Comparison of ENCODE assay signal across 14 cellular contexts in the genomic region with DNA sequence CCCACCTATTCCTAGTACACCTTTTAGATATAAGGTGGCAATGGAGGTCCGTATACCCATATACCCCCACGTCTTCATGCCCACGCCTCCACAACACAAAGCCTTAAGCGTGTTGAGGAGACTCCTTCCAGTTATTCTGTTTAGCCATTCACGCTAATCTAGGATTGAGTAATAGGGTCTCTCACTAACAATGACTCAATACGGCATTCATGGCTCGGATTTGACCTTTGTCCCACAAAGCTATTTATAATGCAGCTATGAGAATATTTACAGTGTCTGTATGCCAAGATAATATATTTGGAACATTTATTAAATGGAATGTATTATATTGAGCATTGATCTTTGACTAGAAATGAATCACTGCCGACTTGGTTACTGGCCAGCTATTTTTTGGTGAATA.
DNase-seq lines count a peak whose midpoint lies in the region; ATAC-seq, FAIRE-seq and TF ChIP-seq lines count a peak whose summit lies in the region.
"Had no signal": no experiment of that assay in that cellular context is flagged by ENCODE, and none has a peak within 500 bp of the region (broad histone marks: within the 10 kb centered on the region; RNA-seq: fewer than 3 reads in every experiment).

No MANE protein-coding gene starts in this region.

- H2BK15ac ChIP-seq in H9 (ENCODE audit: low read depth, low read length): no peak overlapping the region

- no peak overlapping the region for H3K4ac ChIP-seq in H9 (ENCODE audit: low read depth, low read length)

- no peak overlapping the region for H2BK20ac ChIP-seq in H9 (ENCODE audit: low read depth, low read length, poor library complexity, severe bottlenecking)

- no peak overlapping the region for H2AK5ac ChIP-seq in H9 (ENCODE audit: insufficient read length, low read length)

- H3K56ac ChIP-seq in H9 (ENCODE audit: insufficient read length, low read depth, low read length): no peak overlapping the region

- H2BK5ac ChIP-seq in H9 (ENCODE audit: insufficient read length, low read length): no peak overlapping the region

- TF ChIP-seq POLR2A in NB4 (IDR thresholded peaks at IDR 0.05; ENCODE audit: extremely low read depth, insufficient read length): no peak

- no peak overlapping the region for H2BK120ac ChIP-seq in H9 (ENCODE audit: low read depth, low read length, poor library complexity, severe bottlenecking)

- no peak for DNase-seq in H9
- peak; percentile 1 for DNase-seq in NB4 (ENCODE audit: low read depth)
- peak; percentile 6 for DNase-seq in foreskin melanocyte
- peak; percentile 81 for DNase-seq in small intestine
- DNase-seq in GM20000 (ENCODE audit: low spot score): no peak
- DNase-seq: CD8-positive, alpha-beta T cell; GF-D8; NCI-H1092 treated with DMSO at 0.1 percent for 48 hours; NCI-H1694; PC-9; Right ventricle myocardium superior had no signal

- H3K4me3 ChIP-seq in NB4 (ENCODE audit: low read depth, low read length) (no peak overlapping the region), small intestine (ENCODE audit: low read depth in 1 of 2, low read length in 2 of 2) (no peak overlapping the region)
- H3K4me3 ChIP-seq: HAP-1, PC-9 had no signal

- no peak overlapping the region for H3K18ac ChIP-seq in H9 (ENCODE audit: insufficient read length, low read depth, low read length)

- no peaks in the 10 kb centered on the region for H3K27me3 ChIP-seq in H9 (ENCODE audit: insufficient read depth, low read length)
- H3K27me3 ChIP-seq in small intestine (ENCODE audit: control insufficient read depth in 2 of 2, insufficient read depth in 2 of 2, low read length in 2 of 2): no peaks in the 10 kb centered on the region

- H3K79me2 ChIP-seq in H9 (ENCODE audit: insufficient read depth, low read length): no peaks in the 10 kb centered on the region

- H3K4me3 Mint-ChIP-seq in H9: no peak overlapping the region
- H3K4me3 Mint-ChIP-seq: CD8-positive, alpha-beta T cell had no signal

- TF ChIP-seq CTCF in H9 (conservative IDR thresholded peaks at IDR 0.05): no peak
- TF ChIP-seq CTCF in NB4 (IDR thresholded peaks at IDR 0.05; ENCODE audit: low read depth, low read length): no peak
- TF ChIP-seq CTCF in GM20000 (IDR thresholded peaks at IDR 0.05; ENCODE audit: extremely low read depth, missing control alignments): no peak

- H2AFZ ChIP-seq in H9 (ENCODE audit: low read length): no peak overlapping the region
- H2AFZ ChIP-seq: PC-9 had no signal

- no peak overlapping the region for H3K23ac ChIP-seq in H9 (ENCODE audit: insufficient read length, low read depth, low read length)

- no peaks in the 10 kb centered on the region for H3K27me3 Mint-ChIP-seq in H9 (ENCODE audit: low read depth)

- H2BK12ac ChIP-seq in H9 (ENCODE audit: insufficient read length, low read depth, low read length): no peak overlapping the region

- no peak overlapping the region for H3K14ac ChIP-seq in H9 (ENCODE audit: insufficient read depth, low read length)

- H3K36me3 ChIP-seq in small intestine (ENCODE audit: control insufficient read depth in 2 of 2, insufficient read depth in 2 of 2, low read length in 2 of 2): no peaks in the 10 kb centered on the region
- H3K36me3 ChIP-seq: HAP-1 had no signal

- H3T11ph ChIP-seq in H9 (ENCODE audit: low read length): no peak overlapping the region

- no peaks in the 10 kb centered on the region for H3K9me3 ChIP-seq in H9 (ENCODE audit: control insufficient read depth, low read depth, low read length)
- H3K9me3 ChIP-seq in small intestine (ENCODE audit: control insufficient read depth, low read depth): no peaks in the 10 kb centered on the region
- H3K9me3 ChIP-seq: HAP-1 had no signal

- H3K79me1 ChIP-seq in H9 (ENCODE audit: insufficient read depth, low read depth, low read length, poor library complexity, severe bottlenecking): no peaks in the 10 kb centered on the region

- H4K5ac ChIP-seq in H9 (ENCODE audit: insufficient read length, low read depth, low read length): no peak overlapping the region

- no peak overlapping the region for H3K9ac ChIP-seq in H9 (ENCODE audit: extremely low read depth, insufficient read length, low read length)

- H3K27ac Mint-ChIP-seq in H9: peak overlapping the region; percentile 8 to 90 (median 61); a peak in 4 of 7 replicates
- H3K27ac Mint-ChIP-seq: CD8-positive, alpha-beta T cell had no signal

- no peaks in the 10 kb centered on the region for H4K20me1 ChIP-seq in H9 (ENCODE audit: control insufficient read depth, insufficient read depth, insufficient read length)

- no peak overlapping the region for H3K4me2 ChIP-seq in H9 (ENCODE audit: insufficient read depth, insufficient read length, low read length)
- H3K4me2 ChIP-seq: PC-9 had no signal

- H3K27ac ChIP-seq in H9 (ENCODE audit: insufficient read length, low read depth, low read length): no peak overlapping the region
- H3K27ac ChIP-seq in small intestine (ENCODE audit: low read depth in 1 of 2, low read length in 1 of 2): no peak overlapping the region
- H3K27ac ChIP-seq: PC-9 had no signal

- no peak for FAIRE-seq in small intestine (lab: Jason Lieb, UNC)

- ATAC-seq in GM18498 (IDR thresholded peaks at IDR 0.05; ENCODE audit: unreplicated experiment): no peak
- no peak for ATAC-seq in HG02981 (IDR thresholded peaks at IDR 0.05; ENCODE audit: unreplicated experiment)
- ATAC-seq: CD8-positive, alpha-beta T cell had no signal

- H3K4me1 Mint-ChIP-seq in H9: peaks cover 0 to 4% of the 10 kb centered on the region in 2 experiments; a peak in 1 of 4 replicates

- no peak overlapping the region for H4K91ac ChIP-seq in H9 (ENCODE audit: insufficient read length, low read depth, low read length)

- no peaks in the 10 kb centered on the region for H3K23me2 ChIP-seq in H9 (ENCODE audit: insufficient read length, low read depth, low read length, poor library complexity, severe bottlenecking)

- H3K4me1 ChIP-seq in H9 (ENCODE audit: insufficient read depth, low read length) (no peaks in the 10 kb centered on the region; the same call in 1 of the 2 replicates), small intestine (ENCODE audit: control insufficient read depth in 2 of 2, insufficient read depth in 1 of 2, low read depth in 1 of 2, low read length in 1 of 2) (no peaks in the 10 kb centered on the region)

- H3K9me3 Mint-ChIP-seq in H9: no peaks in the 10 kb centered on the region
- H3K9me3 Mint-ChIP-seq: CD8-positive, alpha-beta T cell had no signal

- no CpG with 5 or more reads among the region's 8 CpGs for WGBS in H9 (ENCODE audit: extremely low coverage, insufficient read length, low lambda C conversion rate)
- WGBS in small intestine, 3 donors: 13 to 56% (median 31%) methylated on average over 8 of the region's 8 CpGs

- H3K36me3 Mint-ChIP-seq in H9 (ENCODE audit: insufficient read depth in 1 of 3, low read depth in 3 of 3): no peaks in the 10 kb centered on the region
- H3K36me3 Mint-ChIP-seq: CD8-positive, alpha-beta T cell had no signal

- H4K8ac ChIP-seq in H9 (replicated peaks; ENCODE audit: insufficient read length, low read depth, low read length): no peak overlapping the region

Comparison
In these comparisons a context has a peak if more than half of its experiments do, and no peak if none do; other contexts are left out.
1. DNase-seq: peak in NB4 (single experiment), foreskin melanocyte (single experiment) and small intestine (single experiment); none in H9 (single experiment) and GM20000 (single experiment).